Comparison of ENCODE assay signal across 25 cellular contexts in the genomic region with DNA sequence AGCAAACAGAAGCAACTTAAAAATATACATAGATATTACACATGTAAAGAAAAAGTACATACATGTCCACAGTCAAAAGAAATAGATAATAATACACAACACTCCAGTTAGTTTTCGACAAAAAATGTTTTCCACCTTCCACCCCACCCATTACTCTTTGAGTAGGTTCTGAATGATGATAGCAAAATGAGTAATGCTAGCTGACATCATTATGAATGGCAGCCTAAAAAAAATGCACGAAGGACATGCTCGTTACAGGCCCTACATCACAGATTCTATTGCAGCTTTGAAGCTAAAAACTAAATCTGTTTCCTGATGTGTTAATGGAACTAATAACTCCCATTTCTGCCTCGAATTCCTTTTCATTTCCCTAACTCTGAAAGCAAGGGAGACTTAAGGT.
"Had no signal": no experiment of that assay in that cellular context is flagged by ENCODE, and none has a peak within 500 bp of the region (broad histone marks: within the 10 kb centered on the region; RNA-seq: fewer than 3 reads in every experiment).

No MANE protein-coding gene starts in this region.

- H3K4me1 ChIP-seq: esophagus squamous epithelium, left ventricle myocardium inferior, lower lobe of right lung, psoas muscle, right lobe of liver, spleen, tibial artery, upper lobe of right lung, vagina had no signal

- H3K27ac Mint-ChIP-seq: effector memory CD8-positive, alpha-beta T cell; naive B cell; nephron; stimulated activated memory B cell treated with anti-CD40 and anti-IgM and Interleukin-4, amounts not matched to agents 10 μg/mL and 1 μg/mL and 100 μg/mL, for 72 hours; stimulated activated naive CD8-positive, alpha-beta T cell treated with anti-CD3 and anti-CD28 coated beads, Interleukin-15, Interleukin-2, amounts not matched to agents 100 ng/mL and 50 ng/mL, for 24 hours had no signal

- H3K4me1 Mint-ChIP-seq: naive B cell; nephron; stimulated activated memory B cell treated with anti-CD40 and anti-IgM and Interleukin-4, amounts not matched to agents 10 μg/mL and 1 μg/mL and 100 μg/mL, for 72 hours had no signal

- H3K36me3 ChIP-seq: esophagus squamous epithelium, left ventricle myocardium inferior, lower lobe of right lung, right lobe of liver, spleen, tibial artery, upper lobe of right lung, vagina had no signal

- H3K27me3 Mint-ChIP-seq: effector memory CD8-positive, alpha-beta T cell; naive B cell; stimulated activated memory B cell treated with anti-CD40 and anti-IgM and Interleukin-4, amounts not matched to agents 10 μg/mL and 1 μg/mL and 100 μg/mL, for 72 hours; stimulated activated naive CD8-positive, alpha-beta T cell treated with anti-CD3 and anti-CD28 coated beads, Interleukin-15, Interleukin-2, amounts not matched to agents 100 ng/mL and 50 ng/mL, for 24 hours had no signal

- FAIRE-seq: kidney had no signal

- H3K27ac ChIP-seq: esophagus squamous epithelium, hepatocyte, left ventricle myocardium inferior, lower lobe of right lung, psoas muscle, right lobe of liver, spleen, tibial artery, upper lobe of right lung, vagina had no signal

- DNase-seq: effector memory CD8-positive, alpha-beta T cell; esophagus squamous epithelium; foreskin melanocyte; head of caudate nucleus; kidney; left cardiac atrium; left ventricle myocardium inferior; lower lobe of right lung; mesenchymal stem cell; midbrain; naive B cell; psoas muscle; retina; right lobe of liver; spleen; stimulated activated CD4-positive, alpha-beta T cell treated with anti-CD3 and anti-CD28 coated beads, Interleukin-15, amount 100 ng/mL, for 24 hours; stimulated activated CD4-positive, alpha-beta T cell treated with anti-CD3 and anti-CD28 coated beads, Interleukin-1b, Interleukin-23, amount 100 ng/mL, for 48 hours; stimulated activated CD4-positive, alpha-beta T cell treated with anti-CD3 and anti-CD28 coated beads, Interleukin-4, amount 100 ng/mL, for 24 hours; tibial artery; upper lobe of right lung had no signal

- H3K36me3 Mint-ChIP-seq: naive B cell; stimulated activated memory B cell treated with anti-CD40 and anti-IgM and Interleukin-4, amounts not matched to agents 10 μg/mL and 1 μg/mL and 100 μg/mL, for 72 hours had no signal

- H3K9me3 ChIP-seq: left ventricle myocardium inferior, lower lobe of right lung, psoas muscle, right lobe of liver, tibial artery, upper lobe of right lung, vagina had no signal

- H3K4me3 Mint-ChIP-seq: effector memory CD8-positive, alpha-beta T cell; naive B cell; nephron; stimulated activated memory B cell treated with anti-CD40 and anti-IgM and Interleukin-4, amounts not matched to agents 10 μg/mL and 1 μg/mL and 100 μg/mL, for 72 hours; stimulated activated naive CD8-positive, alpha-beta T cell treated with anti-CD3 and anti-CD28 coated beads, Interleukin-15, Interleukin-2, amounts not matched to agents 100 ng/mL and 50 ng/mL, for 24 hours had no signal

- H3K4me3 ChIP-seq: esophagus squamous epithelium, hepatocyte, left ventricle myocardium inferior, lower lobe of right lung, psoas muscle, right lobe of liver, spleen, tibial artery, upper lobe of right lung, vagina had no signal

- H2AFZ ChIP-seq: hepatocyte had no signal

- H3K79me2 ChIP-seq: hepatocyte had no signal

- ATAC-seq: effector memory CD8-positive, alpha-beta T cell; left cardiac atrium; lower lobe of right lung; psoas muscle; right lobe of liver; stimulated activated memory B cell treated with anti-CD40 and anti-IgM and Interleukin-4, amounts not matched to agents 10 μg/mL and 1 μg/mL and 100 μg/mL, for 72 hours; upper lobe of right lung had no signal

- H3K27me3 ChIP-seq: esophagus squamous epithelium, hepatocyte, right lobe of liver, spleen, tibial artery, upper lobe of right lung, vagina had no signal

- H3K4me2 ChIP-seq: hepatocyte had no signal
